In genomic region chr17:19043032-19043431, GRCh38 we compare ENCODE assay signal across 7 cellular contexts. TPM values are rescaled to one million over a fixed set of nuclear protein-coding genes. Genes with fewer than 3 reads are reported as not detected.
A peak's percentile ranks its signal among the peaks of the same experiment; 100 is the strongest.
DNase-seq lines count a peak whose midpoint lies in the region; ATAC-seq, FAIRE-seq and TF ChIP-seq lines count a peak whose summit lies in the region.
"Not testable (repeated sequence)": the region's sequence is repeated elsewhere in the genome, so short reads cannot be mapped to it uniquely, and the experiment has no call there.
"Had no signal": no experiment of that assay in that cellular context is flagged by ENCODE, and none has a peak within 500 bp of the region (broad histone marks: within the 10 kb centered on the region; RNA-seq: fewer than 3 reads in every experiment).

No MANE protein-coding gene starts in this region.

- TF ChIP-seq POLR2A in GM12892 (IDR thresholded peaks at IDR 0.05; ENCODE audit: low read depth, low read length); right lobe of liver (IDR thresholded peaks at IDR 0.05): not testable (repeated sequence)

- peak; percentile 99 for FAIRE-seq in GM12892 (lab: Jason Lieb, UNC)

- intact Hi-C loops in activated B cell treated with CpG ODN at 0.5 μM for 24 hours (cut with micrococcal nuclease); right lobe of liver (cut with DNase I): not testable (repeated sequence)

- H3K4me3 ChIP-seq in right lobe of liver, result not testable (repeated sequence)

- H3K27me3 ChIP-seq in right lobe of liver, result not testable (repeated sequence)

- not testable (repeated sequence) for DNase-seq in GM12892 (ENCODE audit: insufficient read length); activated B cell treated with CpG ODN at 0.5 μM for 24 hours; right lobe of liver

- not testable (repeated sequence) for H3K36me3 ChIP-seq in right lobe of liver

- not testable (repeated sequence) for H3K27ac Mint-ChIP-seq in activated B cell treated with CpG ODN at 0.5 μM for 24 hours

- H3K9me3 ChIP-seq in right lobe of liver, result not testable (repeated sequence)

- CTCF ChIA-PET in activated B cell treated with CpG ODN at 0.5 μM for 24 hours (lab: Charles Lee), result not testable (repeated sequence)

- H3K4me3 Mint-ChIP-seq in activated B cell treated with CpG ODN at 0.5 μM for 24 hours, result not testable (repeated sequence)

- not testable (repeated sequence) for H3K9me3 Mint-ChIP-seq in activated B cell treated with CpG ODN at 0.5 μM for 24 hours

- not testable (repeated sequence) for H3K27me3 Mint-ChIP-seq in activated B cell treated with CpG ODN at 0.5 μM for 24 hours

- H3K4me1 Mint-ChIP-seq in activated B cell treated with CpG ODN at 0.5 μM for 24 hours, result not testable (repeated sequence)

- H3K36me3 Mint-ChIP-seq in activated B cell treated with CpG ODN at 0.5 μM for 24 hours (ENCODE audit: low read depth), result not testable (repeated sequence)

- WGBS in right lobe of liver (ENCODE audit: insufficient coverage, low coverage, low lambda C conversion rate, missing lambda C conversion rate), result no CpG with 5 or more reads among the region's 8 CpGs

- H3K27ac ChIP-seq in right lobe of liver, result not testable (repeated sequence)

- POLR2A ChIA-PET in activated B cell treated with CpG ODN at 0.5 μM for 24 hours (lab: Charles Lee), result not testable (repeated sequence)

- TF ChIP-seq CTCF in activated B cell treated with CpG ODN at 0.5 μM for 24 hours (IDR thresholded peaks at IDR 0.05); right lobe of liver (IDR thresholded peaks at IDR 0.05): not testable (repeated sequence)

- peak; percentile 33 for ATAC-seq in GM21423 (IDR thresholded peaks at IDR 0.05; ENCODE audit: unreplicated experiment)
- peak; percentile 41 for ATAC-seq in HG02885 (IDR thresholded peaks at IDR 0.05; ENCODE audit: poor library complexity, unreplicated experiment)
- peak; percentile 9 for ATAC-seq in activated B cell treated with CpG ODN at 0.5 μM for 24 hours (ENCODE audit: low read depth)
- peak; percentile 24 for ATAC-seq in esophagus mucosa
- peak; percentile 46 to 56 (median 52) for ATAC-seq in right lobe of liver

- not testable (repeated sequence) for H3K4me1 ChIP-seq in right lobe of liver

RNA-seq across cellular contexts. Expression of gene GRAP, which starts 3.7 kb away (rescaled TPM):
- polyA plus RNA-seq in GM12892 (2012; ENCODE audit: missing spikeins), result 18.1 TPM
- total RNA-seq in activated B cell treated with CpG ODN at 0.5 μM for 24 hours (31.5 and 39.2 TPM in 2 replicates), esophagus mucosa (1.00 TPM), right lobe of liver (1 to 10 TPM; 2.6 to 6.1 (median 4.2) TPM)
- total RNA-seq: Calu3 had no signal

RNA-seq across cellular contexts. Expression of gene FAM83G, which starts 38.5 kb away (rescaled TPM):
- polyA plus RNA-seq in GM12892 (2012; ENCODE audit: missing spikeins), result 3.2 TPM
- total RNA-seq in activated B cell treated with CpG ODN at 0.5 μM for 24 hours (13.3 and 13.9 TPM in 2 replicates), esophagus mucosa (47.0 TPM), right lobe of liver (10 to 100 TPM; 10.1 to 41.7 (median 21.5) TPM)
